In genomic region chr18:56873441-56874140, GRCh38 we compare ENCODE assay signal across 11 cellular contexts.
DNase-seq lines count a peak whose midpoint lies in the region; ATAC-seq and TF ChIP-seq lines count a peak whose summit lies in the region.
"Had no signal": no experiment of that assay in that cellular context is flagged by ENCODE, and none has a peak within 500 bp of the region (broad histone marks: within the 10 kb centered on the region; RNA-seq: fewer than 3 reads in every experiment).

No MANE protein-coding gene starts in this region.

- H3K36me3 Mint-ChIP-seq in activated naive CD8-positive, alpha-beta T cell treated with anti-CD3 and anti-CD28 coated beads, Interleukin-2, amount 50 U/mL, for 24 hours (ENCODE audit: low read depth), result no peaks in the 10 kb centered on the region

- DNase-seq in DMS153 treated with DMSO at 0.1 percent for 48 hours (lab: John Stamatoyannopoulos, UW; ENCODE audit: unreplicated experiment), result peak; percentile 55
- DNase-seq in NCI-H2107 treated with DMSO at 0.1 percent for 48 hours (lab: John Stamatoyannopoulos, UW; ENCODE audit: unreplicated experiment), result peak; percentile 58
- DNase-seq in choroid plexus epithelial cell (ENCODE audit: low read depth), result peak; percentile 50
- DNase-seq in prostate gland (ENCODE audit: low spot score), result no peak
- no peak for DNase-seq in activated naive CD8-positive, alpha-beta T cell treated with anti-CD3 and anti-CD28 coated beads, Interleukin-2, amount 50 U/mL, for 24 hours
- DNase-seq: HFFc6; NK-92 treated with Interleukin-12 subunit alpha and Interleukin-12 subunit beta, amount 100 ng/mL, for 24 hours had no signal

- no peak overlapping the region for H3K4me3 ChIP-seq in choroid plexus epithelial cell (ENCODE audit: low read depth, low read length)
- H3K4me3 ChIP-seq in mesodermal cell (ENCODE audit: extremely low read depth, insufficient read depth, low read length, poor library complexity, severe bottlenecking), result no peak overlapping the region
- H3K4me3 ChIP-seq in prostate gland, result no peak overlapping the region

- ATAC-seq in HG02970 (IDR thresholded peaks at IDR 0.05; ENCODE audit: low FRiP score, unreplicated experiment) (no peak), HG03159 (IDR thresholded peaks at IDR 0.05; ENCODE audit: unreplicated experiment) (no peak)
- no peak for ATAC-seq in activated naive CD8-positive, alpha-beta T cell treated with anti-CD3 and anti-CD28 coated beads, Interleukin-2, amount 50 U/mL, for 24 hours

- intact Hi-C loops in prostate gland (cut with DNase I), result no loop called here

- H3K4me1 ChIP-seq in mesodermal cell (ENCODE audit: control insufficient read depth, insufficient read depth, low read length, poor library complexity, severe bottlenecking) (peaks cover 7% of the 10 kb centered on the region), prostate gland (replicated peaks) (no peaks in the 10 kb centered on the region)

- 21 to 31% methylated on average over 4 to 6 of the region's 6 CpGs for WGBS in mesodermal cell (ENCODE audit: insufficient coverage in 2 of 2), 2 experiments
- WGBS in prostate gland, result 68% methylated on average over 6 of the region's 6 CpGs

- H3K27me3 ChIP-seq in prostate gland (replicated peaks; ENCODE audit: insufficient read depth), result no peaks in the 10 kb centered on the region

- H3K9me3 Mint-ChIP-seq in activated naive CD8-positive, alpha-beta T cell treated with anti-CD3 and anti-CD28 coated beads, Interleukin-2, amount 50 U/mL, for 24 hours, result no peaks in the 10 kb centered on the region
- H3K9me3 Mint-ChIP-seq: HFFc6 had no signal

- no peaks in the 10 kb centered on the region for H3K27me3 Mint-ChIP-seq in activated naive CD8-positive, alpha-beta T cell treated with anti-CD3 and anti-CD28 coated beads, Interleukin-2, amount 50 U/mL, for 24 hours

- no peak for TF ChIP-seq CTCF in choroid plexus epithelial cell (conservative IDR thresholded peaks at IDR 0.05; ENCODE audit: low read depth, low read length)
- TF ChIP-seq CTCF in prostate gland (IDR thresholded peaks at IDR 0.05), result no peak

- H3K4me3 Mint-ChIP-seq in activated naive CD8-positive, alpha-beta T cell treated with anti-CD3 and anti-CD28 coated beads, Interleukin-2, amount 50 U/mL, for 24 hours, result no peak overlapping the region
- H3K4me3 Mint-ChIP-seq: HFFc6 had no signal

- H3K27ac ChIP-seq in mesodermal cell (ENCODE audit: low read depth, low read length, severe bottlenecking), result peak overlapping the region; percentile 41
- no peak overlapping the region for H3K27ac ChIP-seq in prostate gland
- H3K27ac ChIP-seq: C4-2B had no signal

- no peaks in the 10 kb centered on the region for H3K9me3 ChIP-seq in mesodermal cell (ENCODE audit: control insufficient read depth, low read length)
- no peaks in the 10 kb centered on the region for H3K9me3 ChIP-seq in prostate gland

- no peak for TF ChIP-seq POLR2A in prostate gland (IDR thresholded peaks at IDR 0.05)

- no peak overlapping the region for H3K27ac Mint-ChIP-seq in activated naive CD8-positive, alpha-beta T cell treated with anti-CD3 and anti-CD28 coated beads, Interleukin-2, amount 50 U/mL, for 24 hours
- H3K27ac Mint-ChIP-seq: HFFc6 had no signal

- H3K4me1 Mint-ChIP-seq in activated naive CD8-positive, alpha-beta T cell treated with anti-CD3 and anti-CD28 coated beads, Interleukin-2, amount 50 U/mL, for 24 hours, result peaks cover 12% of the 10 kb centered on the region

- H3K36me3 ChIP-seq in mesodermal cell (ENCODE audit: control insufficient read depth, insufficient read depth, low read length) (no peaks in the 10 kb centered on the region), prostate gland (no peaks in the 10 kb centered on the region)

Comparison
In these comparisons a context has a peak if more than half of its experiments do, and no peak if none do; other contexts are left out.
1. DNase-seq: peak in DMS153 treated with DMSO at 0.1 percent for 48 hours (single experiment), NCI-H2107 treated with DMSO at 0.1 percent for 48 hours (single experiment) and choroid plexus epithelial cell (single experiment); none in prostate gland (single experiment) and activated naive CD8-positive, alpha-beta T cell treated with anti-CD3 and anti-CD28 coated beads, Interleukin-2, amount 50 U/mL, for 24 hours (single experiment).